Comparison of ENCODE assay signal across 8 cellular contexts in the genomic region with DNA sequence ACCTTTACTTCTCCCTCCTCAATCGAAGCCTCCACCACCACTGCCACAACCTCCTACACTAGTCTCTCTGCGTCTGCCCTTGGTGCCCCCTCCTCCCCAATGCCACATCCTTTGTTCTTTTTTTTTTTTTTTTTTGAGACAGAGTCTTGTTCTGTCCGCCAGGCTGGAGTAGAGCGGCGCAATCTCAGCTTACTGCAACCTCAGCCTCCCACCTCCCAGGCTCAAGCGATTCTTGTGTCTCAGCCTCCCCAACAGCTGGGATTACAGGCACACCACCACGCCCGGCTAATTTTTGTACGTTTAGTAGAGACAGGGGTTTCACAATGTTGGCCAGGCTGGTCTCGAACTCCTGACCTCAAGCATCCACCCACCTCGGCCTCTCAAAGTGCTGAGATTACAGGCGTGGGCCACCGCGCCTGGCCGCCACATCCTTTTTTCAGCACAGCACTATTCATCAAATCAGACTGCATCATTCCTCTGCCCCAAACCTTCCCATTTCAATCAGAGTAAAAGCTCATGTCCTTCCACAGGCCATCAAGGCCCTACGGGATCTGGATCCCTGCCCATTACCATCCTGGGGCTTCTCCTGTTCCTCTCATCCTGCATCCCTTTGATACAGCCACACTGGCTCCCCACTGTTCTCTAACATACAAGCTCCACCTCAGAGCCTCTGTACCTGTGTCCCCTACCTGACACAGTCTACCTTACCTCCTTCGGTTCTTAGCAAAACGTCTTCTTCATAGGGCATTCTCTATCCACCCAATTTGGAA. TPM values are rescaled to one million over a fixed set of nuclear protein-coding genes. Genes with fewer than 3 reads are reported as not detected.
DNase-seq lines count a peak whose midpoint lies in the region; ATAC-seq and TF ChIP-seq lines count a peak whose summit lies in the region.
"Had no signal": no experiment of that assay in that cellular context is flagged by ENCODE, and none has a peak within 500 bp of the region (broad histone marks: within the 10 kb centered on the region; RNA-seq: fewer than 3 reads in every experiment).

No MANE protein-coding gene starts in this region.

- H4K20me1 ChIP-seq in fibroblast of lung (ENCODE audit: control insufficient read depth, extremely low read depth, insufficient read depth, low read length), result peaks cover 1% of the 10 kb centered on the region

- no peak overlapping the region for H3K9ac ChIP-seq in fibroblast of lung (ENCODE audit: insufficient read depth, low read length)

- no peaks in the 10 kb centered on the region for H3K27me3 ChIP-seq in fibroblast of lung (ENCODE audit: control insufficient read depth, insufficient read depth, low read length)

- peaks cover 15% of the 10 kb centered on the region for H3K36me3 Mint-ChIP-seq in WTC11

- CTCF ChIA-PET in HEK293T (lab: Yijun Ruan, JAX) (interaction anchor here (1.1 to 1.7 kb wide), 3 partner anchors 77 to 167 kb away, joined by 4 to 5 read pairs (median 4); a partner anchor contains a TSS), WTC11 (lab: Charles Lee) (interaction anchor here (0.6 to 3.8 kb wide), 9 partner anchors 28 to 157 kb away, joined by 3 to 20 read pairs (median 5); a partner anchor contains a TSS)

- H3K4me2 ChIP-seq in fibroblast of lung (ENCODE audit: extremely low read depth, insufficient read depth, low read length), result peak overlapping the region; percentile 100

- no peaks in the 10 kb centered on the region for H3K27me3 Mint-ChIP-seq in WTC11 (ENCODE audit: low read depth)

- TF ChIP-seq CTCF in WTC11 (IDR thresholded peaks at IDR 0.05), result no peak
- TF ChIP-seq CTCF in fibroblast of lung (conservative IDR thresholded peaks at IDR 0.05 in 1 of 2, IDR thresholded peaks at IDR 0.05 in 1 of 2; ENCODE audit: low read depth in 1 of 2, low read length in 2 of 2), result no peak

- no peak overlapping the region for H2AFZ ChIP-seq in fibroblast of lung (ENCODE audit: low read length)

- H3K27ac Mint-ChIP-seq in WTC11, result no peak overlapping the region

- H3K4me3 Mint-ChIP-seq in WTC11, result no peak overlapping the region

- ATAC-seq in WTC11 (no peak), GM21528 (IDR thresholded peaks at IDR 0.05; ENCODE audit: low FRiP score, unreplicated experiment) (no peak)

- H3K9me3 Mint-ChIP-seq in WTC11, result no peaks in the 10 kb centered on the region

- DNase-seq in HEK293T (ENCODE audit: extremely low spot score) (no peak), WTC11 (ENCODE audit: low spot score) (no peak), fibroblast of lung (ENCODE audit: low read depth in 2 of 2) (no peak), GM19240 (ENCODE audit: insufficient read length, low spot score) (no peak), NCI-H526 (lab: John Stamatoyannopoulos, UW) (no peak)
- peak; percentile 19 to 24 for DNase-seq in stimulated activated CD8-positive, alpha-beta memory T cell treated with anti-CD3 and anti-CD28 coated beads, Interleukin-2, amount 100 ng/mL, for 48 hours (ENCODE audit: low read depth in 2 of 2)
- DNase-seq: SHP77 had no signal

- peaks cover 27% of the 10 kb centered on the region for H3K4me1 Mint-ChIP-seq in WTC11

- no peak overlapping the region for H3K27ac ChIP-seq in fibroblast of lung (ENCODE audit: insufficient read depth, low read length)

- peaks cover 5% of the 10 kb centered on the region for H3K36me3 ChIP-seq in fibroblast of lung (ENCODE audit: control insufficient read depth, insufficient read depth, low read length)

- peaks cover 45% of the 10 kb centered on the region for H3K79me2 ChIP-seq in fibroblast of lung (ENCODE audit: control insufficient read depth, insufficient read depth, low read length)

- H3K4me3 ChIP-seq in fibroblast of lung (replicated peaks in 1 of 4; ENCODE audit: control extremely low read depth in 1 of 4, insufficient read depth in 1 of 4, low read depth in 3 of 4, low read length in 4 of 4), result peak overlapping the region; percentile 73 to 99 (median 90)

- peaks cover 2% of the 10 kb centered on the region for H3K4me1 ChIP-seq in fibroblast of lung (ENCODE audit: control insufficient read depth, extremely low read depth, insufficient read depth, low read length)

- H3K9me3 ChIP-seq in fibroblast of lung (ENCODE audit: control insufficient read depth, insufficient read depth, low read depth, low read length), result no peaks in the 10 kb centered on the region

- POLR2A ChIA-PET in HEK293T (lab: Yijun Ruan, JAX), result interaction anchor here (0.9 to 3.9 kb wide), 13 partner anchors 10 to 174 kb away, joined by 3 to 36 read pairs (median 7); a partner anchor contains a TSS
- POLR2A ChIA-PET in WTC11 (lab: Charles Lee), result interaction anchor here (0.7 to 3.3 kb wide), 2 partner anchors 78 to 126 kb away, joined by 3 to 20 read pairs; a partner anchor contains a TSS

TF ChIP-seq in HEK293T, 16 proteins besides CTCF, POLR2A, EP300 and RAD21:
- TF ChIP-seq BHLHE40 (IDR thresholded peaks at IDR 0.05; ENCODE audit: borderline replicate concordance) (no peak), ZNF384 (IDR thresholded peaks at IDR 0.05) (peak; percentile 90)
TF ChIP-seq in HEK293T: peak in this region for 1.

TF ChIP-seq in WTC11, 78 proteins besides CTCF, POLR2A, EP300 and RAD21:
- 0 out of 2 replicates have a peak, but pooled peaks have one; percentile 4 for TF ChIP-seq ZNF121 (CRISPR knock-in tag; IDR thresholded peaks at IDR 0.05)
- TF ChIP-seq, protein P1, sequence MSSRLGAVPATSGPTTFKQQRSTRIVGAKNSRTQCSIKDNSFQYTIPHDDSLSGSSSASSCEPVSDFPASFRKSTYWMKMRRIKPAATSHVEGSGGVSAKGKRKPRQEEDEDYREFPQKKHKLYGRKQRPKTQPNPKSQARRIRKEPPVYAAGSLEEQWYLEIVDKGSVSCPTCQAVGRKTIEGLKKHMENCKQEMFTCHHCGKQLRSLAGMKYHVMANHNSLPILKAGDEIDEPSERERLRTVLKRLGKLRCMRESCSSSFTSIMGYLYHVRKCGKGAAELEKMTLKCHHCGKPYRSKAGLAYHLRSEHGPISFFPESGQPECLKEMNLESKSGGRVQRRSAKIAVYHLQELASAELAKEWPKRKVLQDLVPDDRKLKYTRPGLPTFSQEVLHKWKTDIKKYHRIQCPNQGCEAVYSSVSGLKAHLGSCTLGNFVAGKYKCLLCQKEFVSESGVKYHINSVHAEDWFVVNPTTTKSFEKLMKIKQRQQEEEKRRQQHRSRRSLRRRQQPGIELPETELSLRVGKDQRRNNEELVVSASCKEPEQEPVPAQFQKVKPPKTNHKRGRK (CRISPR knock-in tag; IDR thresholded peaks at IDR 0.05; ENCODE audit: borderline replicate concordance), result no peak

RNA-seq across cellular contexts. Expression of a gene that starts 2.0 kb away (rescaled TPM):
- total RNA-seq in WTC11 (2021) (13.4 to 15.0 TPM (median 14.7 TPM) in 3 replicates), fibroblast of lung (24.4 and 28.2 TPM in 2 replicates)
- 8.1 and 8.7 TPM in 2 replicates for polyA plus RNA-seq in fibroblast of lung
- 1.8 and 2.3 TPM in 2 replicates for polyA plus RNA-seq in fibroblast of lung (2012)
- 6.4 and 12.2 TPM in 2 replicates for polyA minus RNA-seq in fibroblast of lung (ENCODE audit: low replicate concordance)

RNA-seq across cellular contexts. Expression of a gene that starts 25.6 kb away (rescaled TPM):
- total RNA-seq in WTC11 (2021), result 0.14 to 0.35 TPM (median 0.14 TPM) in 3 replicates
- 0.26 and 0.33 TPM in 2 replicates for total RNA-seq in fibroblast of lung
- 0.20 and 0.33 TPM in 2 replicates for polyA plus RNA-seq in fibroblast of lung
- polyA plus RNA-seq in fibroblast of lung (2012), result not detected in 2 replicates
- 0.67 TPM in 1 of 2 replicates, not detected in the other for polyA minus RNA-seq in fibroblast of lung (ENCODE audit: low replicate concordance)

RNA-seq across cellular contexts. Expression of a gene that starts 27.2 kb away (rescaled TPM):
- total RNA-seq in WTC11 (2021) (58.1 to 62.9 TPM (median 59.4 TPM) in 3 replicates), fibroblast of lung (61.9 and 88.1 TPM in 2 replicates)
- polyA plus RNA-seq in fibroblast of lung, result 83.5 and 101 TPM in 2 replicates
- 58.5 and 81.4 TPM in 2 replicates for polyA plus RNA-seq in fibroblast of lung (2012)
- 22.6 and 33.2 TPM in 2 replicates for polyA minus RNA-seq in fibroblast of lung (ENCODE audit: low replicate concordance)

RNA-seq across cellular contexts. Expression of a gene that starts 50.5 kb away (rescaled TPM):
- total RNA-seq in WTC11 (2021) (227 to 243 TPM (median 232 TPM) in 3 replicates), fibroblast of lung (182 and 211 TPM in 2 replicates)
- polyA plus RNA-seq in fibroblast of lung, result 242 and 262 TPM in 2 replicates
- polyA plus RNA-seq in fibroblast of lung (2012), result 225 and 257 TPM in 2 replicates
- polyA minus RNA-seq in fibroblast of lung (ENCODE audit: low replicate concordance), result 224 and 295 TPM in 2 replicates

RNA-seq across cellular contexts. Expression of a gene that starts 51.5 kb away (rescaled TPM):
- total RNA-seq in WTC11 (2021) (32.1 to 34.6 TPM (median 33.5 TPM) in 3 replicates), fibroblast of lung (36.8 and 42.1 TPM in 2 replicates)
- 29.1 and 37.0 TPM in 2 replicates for polyA plus RNA-seq in fibroblast of lung
- polyA plus RNA-seq in fibroblast of lung (2012), result 30.8 and 43.3 TPM in 2 replicates
- polyA minus RNA-seq in fibroblast of lung (ENCODE audit: low replicate concordance), result 23.6 and 31.5 TPM in 2 replicates

Comparison
In these comparisons a context has a peak if more than half of its experiments do, and no peak if none do; other contexts are left out.
1. DNase-seq: peak in stimulated activated CD8-positive, alpha-beta memory T cell treated with anti-CD3 and anti-CD28 coated beads, Interleukin-2, amount 100 ng/mL, for 48 hours (2 of 2); none in HEK293T (single experiment), WTC11 (single experiment), fibroblast of lung (0 of 2), GM19240 (single experiment) and NCI-H526 (0 of 2).